ENCODE assay signal across 10 cellular contexts in genomic region chr1:182629674-182630073, GRCh38. TPM values are rescaled to one million over a fixed set of nuclear protein-coding genes. Genes with fewer than 3 reads are reported as not detected.
DNase-seq lines count a peak whose midpoint lies in the region; ATAC-seq and TF ChIP-seq lines count a peak whose summit lies in the region.
"Had no signal": no experiment of that assay in that cellular context is flagged by ENCODE, and none has a peak within 500 bp of the region (broad histone marks: within the 10 kb centered on the region; RNA-seq: fewer than 3 reads in every experiment).

No MANE protein-coding gene starts in this region.

- intact Hi-C loops in activated B cell treated with CpG ODN at 0.5 μM for 24 hours (cut with micrococcal nuclease), result no loop called here

- no peak for TF ChIP-seq CTCF in activated B cell treated with CpG ODN at 0.5 μM for 24 hours (IDR thresholded peaks at IDR 0.05)
- no peak for TF ChIP-seq CTCF in endothelial cell (IDR thresholded peaks at IDR 0.05; ENCODE audit: unreplicated experiment)

- no peaks in the 10 kb centered on the region for H3K9me3 ChIP-seq in BLaER1 treated with 17β-estradiol and CSF1 and Interleukin-3, amounts not matched to agents 10 nM and 100 nM (replicated peaks in 1 of 11)

- DNase-seq in activated B cell treated with CpG ODN at 0.5 μM for 24 hours, result no peak
- no peak for DNase-seq in endothelial cell (ENCODE audit: low spot score)
- DNase-seq in anterior cingulate cortex (lab: John Stamatoyannopoulos, UW), result no peak
- no peak for DNase-seq in cerebellar nuclear complex (lab: John Stamatoyannopoulos, UW)
- DNase-seq in nucleus accumbens (lab: John Stamatoyannopoulos, UW), result no peak

- no peaks in the 10 kb centered on the region for H4K20me1 ChIP-seq in BLaER1 treated with 17β-estradiol and CSF1 and Interleukin-3, amounts not matched to agents 10 nM and 100 nM

- peaks cover 63 to 97% (median 88%) of the 10 kb centered on the region in 10 experiments for H3K4me1 ChIP-seq in BLaER1 treated with 17β-estradiol and CSF1 and Interleukin-3, amounts not matched to agents 10 nM and 100 nM

- H3K4me2 ChIP-seq in BLaER1 treated with 17β-estradiol and CSF1 and Interleukin-3, amounts not matched to agents 10 nM and 100 nM, result peak overlapping the region; percentile 55 to 91 (median 84)

- peak overlapping the region in 4 of 10 experiments; percentile 1 to 47 (median 24); a peak in 6 of 20 replicates for H3K4me3 ChIP-seq in BLaER1 treated with 17β-estradiol and CSF1 and Interleukin-3, amounts not matched to agents 10 nM and 100 nM

- H3K27ac Mint-ChIP-seq in activated B cell treated with CpG ODN at 0.5 μM for 24 hours (peak overlapping the region; percentile 33), endothelial cell (ENCODE audit: unreplicated experiment) (peak overlapping the region; percentile 54)

- POLR2A ChIA-PET in activated B cell treated with CpG ODN at 0.5 μM for 24 hours (lab: Charles Lee), result interaction anchor here (0.5 to 1.0 kb wide), 3 partner anchors 10 to 210 kb away, joined by 3 to 7 read pairs (median 3); partner anchors contain the start of gene DHX9

- H3K36me3 Mint-ChIP-seq in activated B cell treated with CpG ODN at 0.5 μM for 24 hours (ENCODE audit: low read depth), result no peaks in the 10 kb centered on the region
- H3K36me3 Mint-ChIP-seq in endothelial cell (ENCODE audit: low read depth, unreplicated experiment), result no peaks in the 10 kb centered on the region

- H3K27me3 ChIP-seq in BLaER1 treated with 17β-estradiol and CSF1 and Interleukin-3, amounts not matched to agents 10 nM and 100 nM, result no peaks in the 10 kb centered on the region

- peaks cover 53% of the 10 kb centered on the region for H3K4me1 Mint-ChIP-seq in activated B cell treated with CpG ODN at 0.5 μM for 24 hours
- H3K4me1 Mint-ChIP-seq in endothelial cell (ENCODE audit: unreplicated experiment), result peaks cover 84% of the 10 kb centered on the region

- no peaks in the 10 kb centered on the region for H3K36me3 ChIP-seq in BLaER1 treated with 17β-estradiol and CSF1 and Interleukin-3, amounts not matched to agents 10 nM and 100 nM

- H3K27me3 Mint-ChIP-seq in activated B cell treated with CpG ODN at 0.5 μM for 24 hours, result no peaks in the 10 kb centered on the region
- H3K27me3 Mint-ChIP-seq in endothelial cell (ENCODE audit: unreplicated experiment), result peaks cover 2% of the 10 kb centered on the region

- peak; percentile 63 for ATAC-seq in HG02588 (IDR thresholded peaks at IDR 0.05; ENCODE audit: unreplicated experiment)
- peak; percentile 54 for ATAC-seq in activated B cell treated with CpG ODN at 0.5 μM for 24 hours (ENCODE audit: low read depth)
- ATAC-seq in GM21526 (IDR thresholded peaks at IDR 0.05; ENCODE audit: low FRiP score, unreplicated experiment), result no peak

- H3K9me3 Mint-ChIP-seq in activated B cell treated with CpG ODN at 0.5 μM for 24 hours (no peaks in the 10 kb centered on the region), endothelial cell (ENCODE audit: unreplicated experiment) (no peaks in the 10 kb centered on the region)

- peak overlapping the region in 9 of 11 experiments; percentile 18 to 69 (median 43); a peak in 15 of 22 replicates for H3K9ac ChIP-seq in BLaER1 treated with 17β-estradiol and CSF1 and Interleukin-3, amounts not matched to agents 10 nM and 100 nM

- CTCF ChIA-PET in activated B cell treated with CpG ODN at 0.5 μM for 24 hours (lab: Charles Lee), result interaction anchor here (1.0 to 1.8 kb wide), 2 partner anchors 153 to 155 kb away, joined by 3 to 7 read pairs; no protein-coding TSS in a partner anchor

- peak overlapping the region in 10 of 11 experiments; percentile 19 to 86 (median 70); a peak in 18 of 22 replicates for H3K27ac ChIP-seq in BLaER1 treated with 17β-estradiol and CSF1 and Interleukin-3, amounts not matched to agents 10 nM and 100 nM
- H3K27ac ChIP-seq: C4-2B had no signal

- H3K4me3 Mint-ChIP-seq in activated B cell treated with CpG ODN at 0.5 μM for 24 hours (peak overlapping the region; percentile 19), endothelial cell (ENCODE audit: unreplicated experiment) (no peak overlapping the region)

RNA-seq across cellular contexts. Expression of gene RGS16, which starts 25.5 kb away (rescaled TPM):
- total RNA-seq in activated B cell treated with CpG ODN at 0.5 μM for 24 hours (2.6 TPM in 2 replicates), endothelial cell (ENCODE audit: unreplicated experiment) (11.8 TPM)
- total RNA-seq: M059J had no signal

RNA-seq across cellular contexts. Expression of gene RNASEL, which starts 40.6 kb away (rescaled TPM):
- total RNA-seq in activated B cell treated with CpG ODN at 0.5 μM for 24 hours, result 10.0 and 11.1 TPM in 2 replicates
- 2.3 TPM for total RNA-seq in endothelial cell (ENCODE audit: unreplicated experiment)

RNA-seq across cellular contexts. Expression of gene RGS8, which starts 54.7 kb away (rescaled TPM):
- not detected in 2 replicates for total RNA-seq in activated B cell treated with CpG ODN at 0.5 μM for 24 hours
- total RNA-seq in endothelial cell (ENCODE audit: unreplicated experiment), result not detected
- total RNA-seq: M059J had no signal
